1 cellular context compared by ENCODE assay signal in genomic region chr19:4542896-4543351, GRCh38.
TF ChIP-seq lines count a peak whose summit lies in the region.

No MANE protein-coding gene starts in this region.

TF ChIP-seq in SK-N-SH, 30 proteins besides CTCF, POLR2A, EP300 and RAD21 (continued from another document):
- TF ChIP-seq USF1 (IDR thresholded peaks at IDR 0.05; ENCODE audit: borderline replicate concordance, low read depth) (no peak), SIN3A (IDR thresholded peaks at IDR 0.05; ENCODE audit: borderline replicate concordance, low read depth, low read length) (no peak), MXI1 (IDR thresholded peaks at IDR 0.05; ENCODE audit: low read depth, low read length) (no peak)
